ENCODE assay signal across 13 cellular contexts in genomic region chr1:33366766-33367487, GRCh38. TPM values are rescaled to one million over a fixed set of nuclear protein-coding genes. Genes with fewer than 3 reads are reported as not detected.
DNase-seq lines count a peak whose midpoint lies in the region; ATAC-seq, FAIRE-seq and TF ChIP-seq lines count a peak whose summit lies in the region.
"Had no signal": no experiment of that assay in that cellular context is flagged by ENCODE, and none has a peak within 500 bp of the region (broad histone marks: within the 10 kb centered on the region; RNA-seq: fewer than 3 reads in every experiment).

No MANE protein-coding gene starts in this region.

- H3K36me3 ChIP-seq in H1 (ENCODE audit: control insufficient read depth in 2 of 4, insufficient read depth in 4 of 4, low read length in 3 of 4) (no peaks in the 10 kb centered on the region), transverse colon (no peaks in the 10 kb centered on the region), Peyer's patch (no peaks in the 10 kb centered on the region)
- no peaks in the 10 kb centered on the region for H3K36me3 ChIP-seq in CD8-positive, alpha-beta T cell (ENCODE audit: insufficient read depth, low read length)

- no peaks in the 10 kb centered on the region; a peak in 2 of 7 replicates for H3K27me3 ChIP-seq in H1 (replicated peaks in 1 of 4; ENCODE audit: control insufficient read depth in 3 of 4, extremely low read depth in 1 of 4, insufficient read depth in 3 of 4, low read length in 3 of 4)
- no peaks in the 10 kb centered on the region for H3K27me3 ChIP-seq in transverse colon
- no peaks in the 10 kb centered on the region for H3K27me3 ChIP-seq in Peyer's patch
- H3K27me3 ChIP-seq in CD8-positive, alpha-beta T cell (ENCODE audit: insufficient read depth, low read length), result no peaks in the 10 kb centered on the region

- no peak overlapping the region for H2BK120ac ChIP-seq in H1 (replicated peaks; ENCODE audit: low read depth, low read length)

- H3K4me1 ChIP-seq in H1 (replicated peaks in 1 of 4; ENCODE audit: control insufficient read depth in 3 of 4, insufficient read depth in 4 of 4, low read length in 3 of 4) (peaks cover 13 to 26% (median 19%) of the 10 kb centered on the region in 4 experiments), transverse colon (peaks cover 10 to 33% (median 13%) of the 10 kb centered on the region in 4 donors), Peyer's patch (peaks cover 0 to 27% (median 0%) of the 10 kb centered on the region in 4 donors)
- H3K4me1 ChIP-seq in CD8-positive, alpha-beta T cell (ENCODE audit: insufficient read depth, low read length), result no peaks in the 10 kb centered on the region

- peak overlapping the region; percentile 64 for H3K4me3 Mint-ChIP-seq in neural crest cell
- no peak overlapping the region for H3K4me3 Mint-ChIP-seq in CD8-positive, alpha-beta T cell
- H3K4me3 Mint-ChIP-seq: activated naive CD4-positive, alpha-beta T cell treated with anti-CD3 and anti-CD28 coated beads, Interleukin-2, amount 50 U/mL, for 24 hours had no signal

- no peak overlapping the region for H2BK20ac ChIP-seq in H1 (ENCODE audit: low read length)

- 0 out of 2 replicates have a peak overlapping the region, but pooled peaks have one; percentile 40 for H2BK12ac ChIP-seq in H1 (ENCODE audit: low read depth, low read length)

- CTCF ChIA-PET in H1 (lab: Charles Lee; ENCODE audit: partially characterized antibody), result interaction anchor here (0.7 to 10.1 kb wide), 17 partner anchors 8 to 229 kb away, joined by 3 to 180 read pairs (median 4); partner anchors contain the start of genes A3GALT2 and ZSCAN20
- CTCF ChIA-PET in CD8-positive, alpha-beta T cell (lab: Charles Lee), result interaction anchor here (0.6 to 7.5 kb wide), 7 partner anchors 8 to 242 kb away, joined by 3 to 127 read pairs (median 4); no protein-coding TSS in a partner anchor

- H4K91ac ChIP-seq in H1 (replicated peaks; ENCODE audit: insufficient read length, low read length), result no peak overlapping the region

- no peak overlapping the region for H2BK15ac ChIP-seq in H1 (ENCODE audit: low read length)

- TF ChIP-seq EP300 in H1 (IDR thresholded peaks at IDR 0.05; ENCODE audit: borderline replicate concordance in 1 of 2, low read depth in 2 of 2, low read length in 2 of 2), result no peak
- TF ChIP-seq EP300 in transverse colon (IDR thresholded peaks at IDR 0.05; ENCODE audit: low read depth), result no peak

- H4K8ac ChIP-seq in H1 (ENCODE audit: extremely low read depth, insufficient read depth, low read length), result no peak overlapping the region

- no peak overlapping the region for H3K4me2 ChIP-seq in H1 (ENCODE audit: insufficient read depth in 1 of 2, low read depth in 2 of 2, low read length in 2 of 2)

- no peak overlapping the region for H4K5ac ChIP-seq in H1 (ENCODE audit: insufficient read length, low read depth, low read length)

- H3K9me3 Mint-ChIP-seq in neural crest cell, result no peaks in the 10 kb centered on the region
- H3K9me3 Mint-ChIP-seq in CD8-positive, alpha-beta T cell, result no peaks in the 10 kb centered on the region
- H3K9me3 Mint-ChIP-seq: activated naive CD4-positive, alpha-beta T cell treated with anti-CD3 and anti-CD28 coated beads, Interleukin-2, amount 50 U/mL, for 24 hours had no signal

- in situ Hi-C loops in transverse colon (cut with MboI; ENCODE audit: low pct_ligation_motif_present in 1 of 4, low pct_unique_long_range_greater_than_20kb in 1 of 4, low sequenced_read_pairs in 3 of 4), result loop anchor here (5.0 to 25.0 kb wide), 3 partner anchors 70 to 95 kb away; partner anchors contain the start of gene ZSCAN20 (in 1 of the 4)

- H2AFZ ChIP-seq in H1 (ENCODE audit: low read length), result no peak overlapping the region

- H3K4ac ChIP-seq in H1 (replicated peaks; ENCODE audit: insufficient read length, low read depth, low read length), result peak overlapping the region; percentile 72

- peak overlapping the region; percentile 8 for H3K27ac Mint-ChIP-seq in neural crest cell (ENCODE audit: unreplicated experiment)
- H3K27ac Mint-ChIP-seq in CD8-positive, alpha-beta T cell, result no peak overlapping the region
- H3K27ac Mint-ChIP-seq: activated naive CD4-positive, alpha-beta T cell treated with anti-CD3 and anti-CD28 coated beads, Interleukin-2, amount 50 U/mL, for 24 hours had no signal

- H3K23me2 ChIP-seq in H1 (ENCODE audit: low read depth, low read length), result peaks cover 2% of the 10 kb centered on the region; the same call in 1 of the 2 replicates

- no peak for TF ChIP-seq RAD21 in H1 (IDR thresholded peaks at IDR 0.05 in 1 of 2, conservative IDR thresholded peaks at IDR 0.05 in 1 of 2; ENCODE audit: low read depth in 2 of 2, low read length in 2 of 2)

- DNase-seq in NCI-H510A (lab: John Stamatoyannopoulos, UW) (peak; percentile 42), NCI-H510A treated with DMSO at 0.1 percent for 48 hours (lab: John Stamatoyannopoulos, UW) (no peak), H1 (ENCODE audit: low read depth in 1 of 2, low spot score in 2 of 2) (no peak), neural crest cell (ENCODE audit: low read depth, low spot score) (no peak), transverse colon (no peak), Peyer's patch (no peak)
- DNase-seq in CD8-positive, alpha-beta T cell, result no peak

- H4K20me1 ChIP-seq in H1 (replicated peaks in 1 of 2; ENCODE audit: control insufficient read depth in 1 of 2, insufficient read depth in 2 of 2, low read length in 2 of 2), result no peaks in the 10 kb centered on the region

- no peaks in the 10 kb centered on the region for H3K79me2 ChIP-seq in H1 (ENCODE audit: control insufficient read depth in 1 of 2, insufficient read depth in 2 of 2, low read length in 2 of 2)

- H3K4me3 ChIP-seq in H1 (ENCODE audit: extremely low read depth in 1 of 4, insufficient read depth in 2 of 4, low read depth in 3 of 4, low read length in 4 of 4) (no peak overlapping the region), transverse colon (no peak overlapping the region), Peyer's patch (no peak overlapping the region)
- no peak overlapping the region for H3K4me3 ChIP-seq in CD8-positive, alpha-beta T cell (ENCODE audit: low read depth, low read length)

- intact Hi-C loops in transverse colon (cut with DNase I; ENCODE audit: low total_unique reads), result no loop called here
- intact Hi-C loops in CD8-positive, alpha-beta T cell (cut with DNase I, micrococcal nuclease), result loop anchor here (1.0 to 5.0 kb wide), 10 partner anchors 19 to 850 kb away; no protein-coding TSS in a partner anchor

- H3K36me3 Mint-ChIP-seq in neural crest cell (ENCODE audit: low read depth), result peaks cover 4% of the 10 kb centered on the region
- no peaks in the 10 kb centered on the region for H3K36me3 Mint-ChIP-seq in CD8-positive, alpha-beta T cell
- H3K36me3 Mint-ChIP-seq: activated naive CD4-positive, alpha-beta T cell treated with anti-CD3 and anti-CD28 coated beads, Interleukin-2, amount 50 U/mL, for 24 hours had no signal

- no peak overlapping the region for H3K18ac ChIP-seq in H1 (ENCODE audit: extremely low read depth, low read length)

- TF ChIP-seq POLR2A in H1 (IDR thresholded peaks at IDR 0.05; ENCODE audit: control extremely low read depth in 1 of 2, low read depth in 2 of 2, low read length in 2 of 2) (no peak), transverse colon (IDR thresholded peaks at IDR 0.05) (no peak), Peyer's patch (IDR thresholded peaks at IDR 0.05) (no peak)

- H3K27ac ChIP-seq in H1 (ENCODE audit: low read depth, low read length), result no peak overlapping the region
- peak overlapping the region; percentile 24 to 79 (median 63) for H3K27ac ChIP-seq in transverse colon
- peak overlapping the region in 1 of 4 donors; percentile 13 for H3K27ac ChIP-seq in Peyer's patch
- H3K27ac ChIP-seq in CD8-positive, alpha-beta T cell (ENCODE audit: low read depth, low read length), result no peak overlapping the region

- no peak for FAIRE-seq in H1 (lab: Jason Lieb, UNC)

- POLR2A ChIA-PET in H1 (lab: Charles Lee; ENCODE audit: partially characterized antibody), result interaction anchor here (1.4 kb wide), 1 partner anchor 26 kb away, joined by 3 read pairs; no protein-coding TSS in a partner anchor
- POLR2A ChIA-PET in CD8-positive, alpha-beta T cell (lab: Charles Lee), result no interaction called here

- WGBS in H1 (ENCODE audit: extremely low coverage in 1 of 2, insufficient coverage in 1 of 2, insufficient read length in 1 of 2, insufficient replicate concordance in 2 of 2, low coverage in 1 of 2, low lambda C conversion rate in 2 of 2, missing lambda C conversion rate in 1 of 2), 2 experiments, result 86% methylated on average over 14 of the region's 14 CpGs; no CpG with 5 or more reads in 1 of the 2 experiments
- WGBS in transverse colon (ENCODE audit: low coverage in 1 of 2), 2 donors, result 72 to 79% methylated on average over 7 to 14 of the region's 14 CpGs

- H2AK5ac ChIP-seq in H1 (ENCODE audit: low read depth, low read length), result no peak overlapping the region

- peaks cover 62% of the 10 kb centered on the region for H3K4me1 Mint-ChIP-seq in neural crest cell
- peaks cover 1% of the 10 kb centered on the region for H3K4me1 Mint-ChIP-seq in CD8-positive, alpha-beta T cell (ENCODE audit: low read depth)
- H3K4me1 Mint-ChIP-seq: activated naive CD4-positive, alpha-beta T cell treated with anti-CD3 and anti-CD28 coated beads, Interleukin-2, amount 50 U/mL, for 24 hours had no signal

- no peak overlapping the region for H2BK5ac ChIP-seq in H1 (ENCODE audit: low read depth, low read length)

- H3K23ac ChIP-seq in H1 (ENCODE audit: insufficient read length), result no peak overlapping the region

- no peak overlapping the region for H3K9ac ChIP-seq in H1 (replicated peaks in 1 of 4; ENCODE audit: extremely low read depth in 1 of 4, low read depth in 3 of 4, low read length in 3 of 4)

- H3K9me3 ChIP-seq in H1 (ENCODE audit: insufficient read depth in 2 of 2, low read depth in 1 of 2, low read length in 1 of 2) (no peaks in the 10 kb centered on the region), transverse colon (no peaks in the 10 kb centered on the region), Peyer's patch (no peaks in the 10 kb centered on the region)
- H3K9me3 ChIP-seq in CD8-positive, alpha-beta T cell (ENCODE audit: low read length), result no peaks in the 10 kb centered on the region
- H3K9me3 ChIP-seq: Caco-2 had no signal

- ATAC-seq in CD8-positive, alpha-beta T cell, result no peak
- no peak for ATAC-seq in GM21576 (IDR thresholded peaks at IDR 0.05; ENCODE audit: unreplicated experiment)

- TF ChIP-seq CTCF in H1 (IDR thresholded peaks at IDR 0.05; ENCODE audit: control extremely low read depth in 1 of 3, insufficient read depth in 1 of 3, low read depth in 1 of 3, low read length in 3 of 3), result no peak
- TF ChIP-seq CTCF in neural crest cell (conservative IDR thresholded peaks at IDR 0.05), result no peak
- no peak for TF ChIP-seq CTCF in transverse colon (IDR thresholded peaks at IDR 0.05)
- TF ChIP-seq CTCF in Peyer's patch (IDR thresholded peaks at IDR 0.05), result no peak
- TF ChIP-seq CTCF in CD8-positive, alpha-beta T cell (IDR thresholded peaks at IDR 0.05), result no peak

- H3K14ac ChIP-seq in H1 (ENCODE audit: insufficient read length), result no peak overlapping the region

- H3K27me3 Mint-ChIP-seq in neural crest cell (ENCODE audit: low read depth), result no peaks in the 10 kb centered on the region
- H3K27me3 Mint-ChIP-seq in CD8-positive, alpha-beta T cell (ENCODE audit: low read depth), result no peaks in the 10 kb centered on the region
- H3K27me3 Mint-ChIP-seq: activated naive CD4-positive, alpha-beta T cell treated with anti-CD3 and anti-CD28 coated beads, Interleukin-2, amount 50 U/mL, for 24 hours had no signal

- H3K79me1 ChIP-seq in H1 (ENCODE audit: low read depth, low read length), result no peaks in the 10 kb centered on the region

- no peak overlapping the region for H3K56ac ChIP-seq in H1 (replicated peaks; ENCODE audit: insufficient read length, low read depth, low read length)

RNA-seq across cellular contexts. Expression of gene A3GALT2, which starts 46.0 kb away (rescaled TPM):
- not detected in 2 replicates for total RNA-seq in H1 (2021; fragmentation: NEBNext Ultra II Directional; extraction: Animal tissue kit (Norgen Biotek cat#: 25700))
- polyA plus RNA-seq in H1 (2011; rRNA removed), result not detected in 2 replicates
- polyA plus RNA-seq in H1 (2011; cell fraction: cytosol; rRNA removed), result not detected
- polyA plus RNA-seq in H1 (2011; cell fraction: nucleus; rRNA removed), result not detected
- polyA plus RNA-seq in H1 (2012, experiment 1 of 2), result not detected in 4 replicates
- polyA plus RNA-seq in H1 (2012, experiment 2 of 2), result not detected
- not detected for polyA plus RNA-seq in H1 (2013, experiment 1 of 2)
- polyA plus RNA-seq in H1 (2013, experiment 2 of 2), result not detected
- not detected in 2 replicates for polyA minus RNA-seq in H1 (2011; rRNA and poly(A)+ RNA removed)
- polyA minus RNA-seq in H1 (2011; cell fraction: cytosol; rRNA and poly(A)+ RNA removed), result not detected
- not detected for polyA minus RNA-seq in H1 (2011; cell fraction: nucleus; rRNA and poly(A)+ RNA removed)
- total RNA-seq in neural crest cell, result not detected in 2 replicates
- not detected for total RNA-seq in transverse colon
- not detected for total RNA-seq in Peyer's patch
- not detected for total RNA-seq in CD8-positive, alpha-beta T cell
- total RNA-seq: Caco-2, dermis microvascular lymphatic vessel endothelial cell, fibroblast of villous mesenchyme, HT1080 had no signal

Comparison
In these comparisons a context has a peak if more than half of its experiments do, and no peak if none do; other contexts are left out.
1. H3K27ac ChIP-seq: peak in transverse colon (4 of 4); none in H1 (single experiment) and CD8-positive, alpha-beta T cell (single experiment).